ENCODE assay signal across 3 cellular contexts in genomic region chr6:131908787-131909186, GRCh38.
TF ChIP-seq lines count a peak whose summit lies in the region.

No MANE protein-coding gene starts in this region.

TF ChIP-seq in GM23338, 12 proteins besides CTCF, POLR2A, EP300 and RAD21:
- peak; percentile 57 for TF ChIP-seq POLR2AphosphoS5 (IDR thresholded peaks at IDR 0.05; ENCODE audit: low read depth)
TF ChIP-seq in GM23338: peak in this region for 1; not testable (repeated sequence) for 11.

TF ChIP-seq in WTC11, 78 proteins besides CTCF, POLR2A, EP300 and RAD21:
- TF ChIP-seq NFATC4 (CRISPR knock-in tag; IDR thresholded peaks at IDR 0.05) (0 out of 2 replicates have a peak, but pooled peaks have one; percentile 2), PRRX2 (CRISPR knock-in tag; IDR thresholded peaks at IDR 0.05) (0 out of 2 replicates have a peak, but pooled peaks have one; percentile 8), ZNF121 (CRISPR knock-in tag; IDR thresholded peaks at IDR 0.05) (peak; percentile 71)
TF ChIP-seq in WTC11: peak in this region for 3; not testable (repeated sequence) for 75.

TF ChIP-seq in H1, 55 proteins besides CTCF, POLR2A, EP300 and RAD21:
- peak; percentile 51; the same call in 1 of the 2 replicates for TF ChIP-seq POLR2AphosphoS5 (IDR thresholded peaks at IDR 0.05; ENCODE audit: low read depth, low read length)
